Comparison of ENCODE assay signal across 29 cellular contexts in the genomic region with DNA sequence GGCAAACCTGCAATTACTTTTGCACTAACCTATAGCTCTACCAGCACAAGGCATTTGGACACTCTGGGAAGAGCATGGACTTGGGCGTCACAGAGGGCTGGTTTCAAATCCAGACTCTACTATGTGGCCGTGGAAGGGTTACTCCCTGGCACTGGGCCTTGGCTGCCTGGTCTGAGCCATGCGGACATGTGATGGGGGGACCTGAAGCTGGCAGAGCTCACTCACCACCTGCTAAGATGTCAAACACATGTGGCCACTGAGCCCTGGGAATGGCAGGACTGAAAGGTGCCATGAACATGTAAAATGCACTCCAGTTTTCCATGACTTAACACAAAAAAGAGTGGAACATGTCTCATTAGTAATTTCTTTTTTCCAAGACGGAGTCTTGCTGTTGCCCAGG. TPM values are rescaled to one million over a fixed set of nuclear protein-coding genes. Genes with fewer than 3 reads are reported as not detected.
"Had no signal": no experiment of that assay in that cellular context is flagged by ENCODE, and none has a peak within 500 bp of the region (broad histone marks: within the 10 kb centered on the region; RNA-seq: fewer than 3 reads in every experiment).

No MANE protein-coding gene starts in this region.

- H3K36me3 ChIP-seq: SJSA1 had no signal

- H3K4me3 ChIP-seq: PC-9, SJSA1 had no signal

- H3K9me3 ChIP-seq: SJSA1 had no signal

- H2AFZ ChIP-seq: PC-9 had no signal

- H3K9ac ChIP-seq: KMS-11 had no signal

- ATAC-seq: Panc1 had no signal

- H3K4me2 ChIP-seq: KMS-11, PC-9 had no signal

- DNase-seq: Karpas-422, MM.1S, MV-4-11, NCI-H1092, NCI-H1105, NCI-H1417 treated with DMSO at 0.1 percent for 48 hours, NCI-H1436 treated with DMSO at 0.1 percent for 48 hours, NCI-H1694 treated with DMSO at 0.1 percent for 48 hours, NCI-H187 treated with DMSO at 0.1 percent for 48 hours, NCI-H2029, NCI-H2081, NCI-H2171 treated with DMSO at 0.1 percent for 48 hours, NCI-H2227 treated with DMSO at 0.1 percent for 48 hours, NCI-H345, NCI-H446, NCI-H510A treated with DMSO at 0.1 percent for 48 hours, NCI-H524 treated with DMSO at 0.1 percent for 48 hours, NCI-H526 treated with DMSO at 0.1 percent for 48 hours, NCI-H774, PC-9, Right ventricle myocardium superior, SHP77 treated with DMSO at 0.1 percent for 48 hours, SW 1271, T-helper 1 cell had no signal

- H3K27me3 ChIP-seq: SJSA1 had no signal

- H3K4me1 ChIP-seq: SJSA1 had no signal

- H3K27ac ChIP-seq: KMS-11, PC-9, RWPE1, SJSA1 had no signal

RNA-seq across cellular contexts. Expression of a gene that starts 23.7 kb away (rescaled TPM):
- total RNA-seq: NCI-H460 had no signal
